In genomic region chr1:6762060-6762459, GRCh38 we compare ENCODE assay signal across 21 cellular contexts.
"Had no signal": no experiment of that assay in that cellular context is flagged by ENCODE, and none has a peak within 500 bp of the region (broad histone marks: within the 10 kb centered on the region; RNA-seq: fewer than 3 reads in every experiment).

No MANE protein-coding gene starts in this region.

- H3K36me3 ChIP-seq: gastrocnemius medialis, heart left ventricle, ovary, transverse colon had no signal

- H3K4me3 Mint-ChIP-seq: activated CD4-positive, alpha-beta T cell treated with anti-CD3 and anti-CD28 coated beads, Interleukin-2, amount 10 ng/mL, durations not matched to agents 7 days and 5 days; activated naive CD4-positive, alpha-beta T cell treated with anti-CD3 and anti-CD28 coated beads for 36 hours; activated T-cell treated with anti-CD3 and anti-CD28 coated beads, Interleukin-2, amount 50 U/mL, for 4 hours; endodermal cell; naive thymus-derived CD4-positive, alpha-beta T cell had no signal

- H3K4me1 ChIP-seq: body of pancreas, gastrocnemius medialis, heart left ventricle, transverse colon had no signal

- H3K36me3 Mint-ChIP-seq: naive thymus-derived CD4-positive, alpha-beta T cell had no signal

- DNase-seq: activated CD4-positive, alpha-beta T cell treated with anti-CD3 and anti-CD28 coated beads, Interleukin-2, amount 10 ng/mL, durations not matched to agents 7 days and 5 days; activated CD4-positive, CD25-positive, alpha-beta regulatory T cell; activated CD8-positive, alpha-beta memory T cell treated with anti-CD3 and anti-CD28 coated beads, Interleukin-2, amount 50 U/mL, for 4 hours; activated naive CD4-positive, alpha-beta T cell treated with anti-CD3 and anti-CD28 coated beads for 36 hours; activated T-cell treated with anti-CD3 and anti-CD28 coated beads, Interleukin-2, amount 50 U/mL, for 4 hours; body of pancreas; central memory CD4-positive, alpha-beta T cell; endodermal cell; erythroblast; gastrocnemius medialis; heart left ventricle; kidney glomerular epithelial cell; left ventricle myocardium superior; mesendoderm; naive thymus-derived CD4-positive, alpha-beta T cell; ovary; stimulated activated CD4-positive, alpha-beta T cell treated with anti-CD3 and anti-CD28 coated beads, Interleukin-2, amount 100 ng/mL, for 24 hours; stimulated activated naive CD4-positive, alpha-beta T cell treated with Interleukin-2 at 50 U/mL for 16 hours; T-helper 1 cell; T-helper 9 cell; transverse colon had no signal

- H3K27ac ChIP-seq: body of pancreas, gastrocnemius medialis, heart left ventricle, ovary, transverse colon had no signal

- H3K27me3 Mint-ChIP-seq: activated CD4-positive, alpha-beta T cell treated with anti-CD3 and anti-CD28 coated beads, Interleukin-2, amount 10 ng/mL, durations not matched to agents 7 days and 5 days had no signal

- H3K27ac Mint-ChIP-seq: activated CD4-positive, alpha-beta T cell treated with anti-CD3 and anti-CD28 coated beads, Interleukin-2, amount 10 ng/mL, durations not matched to agents 7 days and 5 days; activated naive CD4-positive, alpha-beta T cell treated with anti-CD3 and anti-CD28 coated beads for 36 hours; endodermal cell had no signal

- H3K9me3 Mint-ChIP-seq: activated CD4-positive, alpha-beta T cell treated with anti-CD3 and anti-CD28 coated beads, Interleukin-2, amount 10 ng/mL, durations not matched to agents 7 days and 5 days; activated naive CD4-positive, alpha-beta T cell treated with anti-CD3 and anti-CD28 coated beads for 36 hours; activated T-cell treated with anti-CD3 and anti-CD28 coated beads, Interleukin-2, amount 50 U/mL, for 4 hours; endodermal cell; naive thymus-derived CD4-positive, alpha-beta T cell had no signal

- H3K27me3 ChIP-seq: body of pancreas, ovary, transverse colon had no signal

- H3K9me3 ChIP-seq: body of pancreas, gastrocnemius medialis, heart left ventricle, ovary, transverse colon had no signal

- H3K4me1 Mint-ChIP-seq: activated CD4-positive, alpha-beta T cell treated with anti-CD3 and anti-CD28 coated beads, Interleukin-2, amount 10 ng/mL, durations not matched to agents 7 days and 5 days; endodermal cell had no signal

- ATAC-seq: activated T-cell treated with anti-CD3 and anti-CD28 coated beads, Interleukin-2, amount 50 U/mL, for 4 hours; body of pancreas; gastrocnemius medialis; heart left ventricle; left ventricle myocardium superior; naive thymus-derived CD4-positive, alpha-beta T cell had no signal

- H3K4me3 ChIP-seq: body of pancreas, gastrocnemius medialis, heart left ventricle, ovary, transverse colon had no signal
